ENCODE assay signal across 22 cellular contexts in the genomic region with DNA sequence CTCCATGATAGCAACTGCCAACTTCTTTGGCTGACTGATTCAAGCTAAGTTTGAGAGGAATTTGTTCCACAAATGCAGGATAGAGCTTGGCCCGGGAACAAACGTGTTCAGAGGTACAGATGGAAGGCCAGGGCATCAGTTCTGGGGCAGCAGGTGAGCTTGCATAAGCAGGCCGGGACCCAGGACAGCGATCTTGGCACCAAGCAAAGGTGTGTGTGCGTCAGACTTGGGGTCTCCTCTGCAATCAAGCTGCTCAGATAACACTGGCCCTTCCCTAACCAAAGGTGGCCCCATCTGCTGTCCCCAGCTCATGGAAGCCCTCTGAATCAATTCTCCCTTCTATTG.
A peak's percentile ranks its signal among the peaks of the same experiment; 100 is the strongest.
DNase-seq lines count a peak whose midpoint lies in the region; ATAC-seq and TF ChIP-seq lines count a peak whose summit lies in the region.
"Had no signal": no experiment of that assay in that cellular context is flagged by ENCODE, and none has a peak within 500 bp of the region (broad histone marks: within the 10 kb centered on the region; RNA-seq: fewer than 3 reads in every experiment).

No MANE protein-coding gene starts in this region.

- no peaks in the 10 kb centered on the region for H3K36me3 Mint-ChIP-seq in endothelial cell (ENCODE audit: low read depth, unreplicated experiment)
- H3K36me3 Mint-ChIP-seq in type B pancreatic cell = no peaks in the 10 kb centered on the region
- H3K36me3 Mint-ChIP-seq: CD8-positive, alpha-beta T cell had no signal

- DNase-seq in Right ventricle myocardium superior (no peak), left cardiac atrium (no peak), endothelial cell (ENCODE audit: low spot score) (no peak), type B pancreatic cell (ENCODE audit: extremely low spot score, unreplicated experiment) (no peak), NOMO-1 treated with DMSO at 0.1 percent for 48 hours (lab: John Stamatoyannopoulos, UW; ENCODE audit: unreplicated experiment) (no peak), NCI-H1417 treated with DMSO at 0.1 percent for 48 hours (lab: John Stamatoyannopoulos, UW) (no peak)
- DNase-seq in activated CD4-positive, alpha-beta T cell treated with anti-CD3 and anti-CD28 coated beads, Interleukin-2, amount 50 U/mL, for 48 hours = no peak
- DNase-seq: AML-193; CD8-positive, alpha-beta T cell; GDM1; HFFc6; MV-4-11; NCI-H1105 treated with DMSO at 0.1 percent for 48 hours; NCI-H187; NCI-H526; OCI-M1; SIG-M5; SK-N-SH had no signal

- intact Hi-C loops in Right ventricle myocardium superior (cut with DNase I) = no loop called here
- intact Hi-C loops in left cardiac atrium (cut with DNase I) = no loop called here

- H3K9me3 Mint-ChIP-seq in endothelial cell (ENCODE audit: unreplicated experiment) (no peaks in the 10 kb centered on the region), type B pancreatic cell (no peaks in the 10 kb centered on the region)
- H3K9me3 Mint-ChIP-seq: CD8-positive, alpha-beta T cell; HFFc6 had no signal

- ATAC-seq in Right ventricle myocardium superior (ENCODE audit: poor library complexity) = peak; percentile 19
- no peak for ATAC-seq in left cardiac atrium
- ATAC-seq: CD8-positive, alpha-beta T cell; HepG2 had no signal

- H3K27ac ChIP-seq in angular gyrus (ENCODE audit: low read depth, low read length) = peak overlapping the region; percentile 41
- H3K27ac ChIP-seq: HL-60, KMS-11 had no signal

- H3K4me3 Mint-ChIP-seq in endothelial cell (ENCODE audit: unreplicated experiment) (no peak overlapping the region), type B pancreatic cell (no peak overlapping the region)
- H3K4me3 Mint-ChIP-seq: CD8-positive, alpha-beta T cell; HFFc6 had no signal

- TF ChIP-seq CTCF in endothelial cell (IDR thresholded peaks at IDR 0.05; ENCODE audit: unreplicated experiment) = no peak
- no peak for TF ChIP-seq CTCF in type B pancreatic cell (conservative IDR thresholded peaks at IDR 0.05)

- H3K4me1 Mint-ChIP-seq in endothelial cell (ENCODE audit: unreplicated experiment) (no peaks in the 10 kb centered on the region), type B pancreatic cell (ENCODE audit: unreplicated experiment) (peaks cover 46% of the 10 kb centered on the region)

- H3K27me3 Mint-ChIP-seq in endothelial cell (ENCODE audit: unreplicated experiment) (peaks cover 5% of the 10 kb centered on the region), type B pancreatic cell (peaks cover 5% of the 10 kb centered on the region)

- H3K27ac Mint-ChIP-seq in endothelial cell (ENCODE audit: unreplicated experiment) (peak overlapping the region; percentile 13), type B pancreatic cell (peak overlapping the region; percentile 11)
- H3K27ac Mint-ChIP-seq: CD8-positive, alpha-beta T cell; HFFc6 had no signal
